Comparison of ENCODE assay signal across 18 cellular contexts in the genomic region with DNA sequence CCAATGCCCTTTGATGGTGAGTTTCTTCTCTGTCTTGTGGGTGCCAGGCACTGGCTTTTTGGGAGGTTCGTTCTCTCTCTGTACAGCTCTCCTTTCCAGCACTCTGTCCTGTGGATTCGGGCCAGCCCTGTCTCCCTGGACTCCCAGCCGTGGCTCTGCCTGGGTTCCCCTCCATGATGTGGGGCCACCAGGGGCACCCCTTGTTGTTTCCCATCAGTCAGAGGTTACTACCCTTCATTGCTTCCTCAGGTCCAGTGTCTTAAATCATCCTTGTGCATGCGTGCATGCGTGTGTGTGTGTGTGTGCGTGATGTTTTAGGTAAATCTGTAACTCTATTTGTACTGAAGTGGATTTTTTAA. TPM values are rescaled to one million over a fixed set of nuclear protein-coding genes. Genes with fewer than 3 reads are reported as not detected.
DNase-seq lines count a peak whose midpoint lies in the region; ATAC-seq and TF ChIP-seq lines count a peak whose summit lies in the region.
"Had no signal": no experiment of that assay in that cellular context is flagged by ENCODE, and none has a peak within 500 bp of the region (broad histone marks: within the 10 kb centered on the region; RNA-seq: fewer than 3 reads in every experiment).

No MANE protein-coding gene starts in this region.

- H3K27ac ChIP-seq in body of pancreas = no peak overlapping the region
- H3K27ac ChIP-seq in transverse colon = no peak overlapping the region
- H3K27ac ChIP-seq: A549, BLaER1, Peyer's patch had no signal

- TF ChIP-seq POLR2A in body of pancreas (IDR thresholded peaks at IDR 0.05) = no peak
- no peak for TF ChIP-seq POLR2A in transverse colon (IDR thresholded peaks at IDR 0.05)

- no peaks in the 10 kb centered on the region for H3K4me1 Mint-ChIP-seq in activated CD8-positive, alpha-beta T cell treated with anti-CD3 and anti-CD28 coated beads for 36 hours (ENCODE audit: low read depth)
- H3K4me1 Mint-ChIP-seq in activated CD8-positive, alpha-beta T cell treated with anti-CD3 and anti-CD28 coated beads, Interleukin-2, amount 10 ng/mL, durations not matched to agents 7 days and 5 days (ENCODE audit: low read depth) = peaks cover 7% of the 10 kb centered on the region
- H3K4me1 Mint-ChIP-seq in Calu3 (ENCODE audit: low read depth, unreplicated experiment) = peaks cover 11% of the 10 kb centered on the region
- peaks cover 16 to 22% of the 10 kb centered on the region in 2 donors for H3K4me1 Mint-ChIP-seq in natural killer cell treated with Interleukin-12 subunit alpha and Interleukin-12 subunit beta and Interleukin-15 and Interleukin-18, amount 100 ng/mL, for 72 hours (ENCODE audit: low read depth in 2 of 2)
- H3K4me1 Mint-ChIP-seq in MCF 10A (ENCODE audit: insufficient read depth, unreplicated experiment) = no peaks in the 10 kb centered on the region

- in situ Hi-C loops in transverse colon (cut with MboI; ENCODE audit: low pct_ligation_motif_present in 1 of 4, low pct_unique_long_range_greater_than_20kb in 1 of 4, low sequenced_read_pairs in 3 of 4) = loop anchor here (5.0 to 25.0 kb wide), 3 partner anchors 379 to 392 kb away; no protein-coding TSS in a partner anchor

- no peak for TF ChIP-seq EP300 in transverse colon (IDR thresholded peaks at IDR 0.05; ENCODE audit: low read depth)

- H3K27ac Mint-ChIP-seq in activated CD8-positive, alpha-beta T cell treated with anti-CD3 and anti-CD28 coated beads for 36 hours = peak overlapping the region; percentile 41
- H3K27ac Mint-ChIP-seq in activated CD8-positive, alpha-beta T cell treated with anti-CD3 and anti-CD28 coated beads, Interleukin-2, amount 10 ng/mL, durations not matched to agents 7 days and 5 days = no peak overlapping the region
- H3K27ac Mint-ChIP-seq in Calu3 (ENCODE audit: unreplicated experiment) (peak overlapping the region; percentile 1), MCF 10A (ENCODE audit: low read depth, unreplicated experiment) (no peak overlapping the region)
- H3K27ac Mint-ChIP-seq in natural killer cell treated with Interleukin-12 subunit alpha and Interleukin-12 subunit beta and Interleukin-15 and Interleukin-18, amount 100 ng/mL, for 72 hours = peak overlapping the region; percentile 68 to 78
- H3K27ac Mint-ChIP-seq: CD8-positive, alpha-beta T cell had no signal

- 65% methylated on average over 5 to 6 of the region's 6 CpGs for WGBS in body of pancreas, 2 donors
- WGBS in transverse colon (ENCODE audit: low coverage in 1 of 2), 2 donors = 93% methylated on average over 6 of the region's 6 CpGs; no CpG with 5 or more reads in 1 of the 2 donors

- ATAC-seq in activated CD8-positive, alpha-beta T cell treated with anti-CD3 and anti-CD28 coated beads for 36 hours = no peak
- no peak for ATAC-seq in activated CD8-positive, alpha-beta T cell treated with anti-CD3 and anti-CD28 coated beads, Interleukin-2, amount 10 ng/mL, durations not matched to agents 7 days and 5 days
- ATAC-seq in body of pancreas = peak; percentile 7
- no peak for ATAC-seq in natural killer cell treated with Interleukin-12 subunit alpha and Interleukin-12 subunit beta and Interleukin-15 and Interleukin-18, amount 100 ng/mL, for 72 hours
- ATAC-seq: A549; CD8-positive, alpha-beta T cell; HepG2 had no signal

- POLR2A ChIA-PET in activated CD8-positive, alpha-beta T cell treated with anti-CD3 and anti-CD28 coated beads for 36 hours (lab: Charles Lee) = no interaction called here
- POLR2A ChIA-PET in activated CD8-positive, alpha-beta T cell treated with anti-CD3 and anti-CD28 coated beads, Interleukin-2, amount 10 ng/mL, durations not matched to agents 7 days and 5 days (lab: Charles Lee) = no interaction called here
- POLR2A ChIA-PET in MCF 10A (lab: Yijun Ruan, JAX) = interaction anchor here (1.2 to 1.9 kb wide), 3 partner anchors 66 to 385 kb away, joined by 3 to 7 read pairs (median 3); no protein-coding TSS in a partner anchor

- no peaks in the 10 kb centered on the region for H3K9me3 ChIP-seq in body of pancreas
- H3K9me3 ChIP-seq in transverse colon = no peaks in the 10 kb centered on the region
- H3K9me3 ChIP-seq: A549, BLaER1, Peyer's patch had no signal

- H3K27me3 ChIP-seq in body of pancreas (no peaks in the 10 kb centered on the region), transverse colon (no peaks in the 10 kb centered on the region)
- H3K27me3 ChIP-seq: BLaER1, Peyer's patch had no signal

- DNase-seq in activated CD8-positive, alpha-beta T cell treated with anti-CD3 and anti-CD28 coated beads for 36 hours = no peak
- DNase-seq in activated CD8-positive, alpha-beta T cell treated with anti-CD3 and anti-CD28 coated beads, Interleukin-2, amount 10 ng/mL, durations not matched to agents 7 days and 5 days = no peak
- DNase-seq in Calu3 (no peak), body of pancreas (no peak), NCI-H345 treated with DMSO at 0.1 percent for 48 hours (lab: John Stamatoyannopoulos, UW; ENCODE audit: unreplicated experiment) (no peak), transverse colon (no peak), MCF 10A (ENCODE audit: unreplicated experiment) (no peak)
- DNase-seq in natural killer cell treated with Interleukin-12 subunit alpha and Interleukin-12 subunit beta and Interleukin-15 and Interleukin-18, amount 100 ng/mL, for 72 hours (ENCODE audit: low spot score) = no peak
- DNase-seq: CD8-positive, alpha-beta T cell; KBM-7; NCI-H1105 treated with DMSO at 0.1 percent for 48 hours; NCI-H1694; NCI-H2081 treated with DMSO at 0.1 percent for 48 hours; NK-92 treated with Interleukin-12 subunit alpha and Interleukin-12 subunit beta, amount 100 ng/mL, for 24 hours; Peyer's patch had no signal

- H3K36me3 ChIP-seq in body of pancreas (replicated peaks in 1 of 2; ENCODE audit: insufficient read depth in 1 of 2, low read depth in 2 of 2) (peaks cover 0 to 20% of the 10 kb centered on the region in 2 donors), transverse colon (peaks cover 0 to 43% (median 10%) of the 10 kb centered on the region in 4 donors)

- H3K4me3 Mint-ChIP-seq in activated CD8-positive, alpha-beta T cell treated with anti-CD3 and anti-CD28 coated beads for 36 hours = no peak overlapping the region
- H3K4me3 Mint-ChIP-seq in activated CD8-positive, alpha-beta T cell treated with anti-CD3 and anti-CD28 coated beads, Interleukin-2, amount 10 ng/mL, durations not matched to agents 7 days and 5 days = no peak overlapping the region
- H3K4me3 Mint-ChIP-seq in Calu3 (ENCODE audit: low read depth, unreplicated experiment) (no peak overlapping the region), MCF 10A (ENCODE audit: unreplicated experiment) (no peak overlapping the region)
- no peak overlapping the region for H3K4me3 Mint-ChIP-seq in natural killer cell treated with Interleukin-12 subunit alpha and Interleukin-12 subunit beta and Interleukin-15 and Interleukin-18, amount 100 ng/mL, for 72 hours
- H3K4me3 Mint-ChIP-seq: CD8-positive, alpha-beta T cell had no signal

- H3K9me3 Mint-ChIP-seq in activated CD8-positive, alpha-beta T cell treated with anti-CD3 and anti-CD28 coated beads for 36 hours = no peaks in the 10 kb centered on the region
- H3K9me3 Mint-ChIP-seq in activated CD8-positive, alpha-beta T cell treated with anti-CD3 and anti-CD28 coated beads, Interleukin-2, amount 10 ng/mL, durations not matched to agents 7 days and 5 days (ENCODE audit: insufficient read depth) = no peaks in the 10 kb centered on the region
- H3K9me3 Mint-ChIP-seq in Calu3 (ENCODE audit: low read depth, unreplicated experiment) (no peaks in the 10 kb centered on the region), MCF 10A (ENCODE audit: unreplicated experiment) (no peaks in the 10 kb centered on the region)
- no peaks in the 10 kb centered on the region for H3K9me3 Mint-ChIP-seq in natural killer cell treated with Interleukin-12 subunit alpha and Interleukin-12 subunit beta and Interleukin-15 and Interleukin-18, amount 100 ng/mL, for 72 hours
- H3K9me3 Mint-ChIP-seq: CD8-positive, alpha-beta T cell had no signal

- H3K27me3 Mint-ChIP-seq in activated CD8-positive, alpha-beta T cell treated with anti-CD3 and anti-CD28 coated beads for 36 hours = no peaks in the 10 kb centered on the region
- no peaks in the 10 kb centered on the region for H3K27me3 Mint-ChIP-seq in activated CD8-positive, alpha-beta T cell treated with anti-CD3 and anti-CD28 coated beads, Interleukin-2, amount 10 ng/mL, durations not matched to agents 7 days and 5 days (ENCODE audit: low read depth)
- no peaks in the 10 kb centered on the region for H3K27me3 Mint-ChIP-seq in Calu3 (ENCODE audit: unreplicated experiment)
- H3K27me3 Mint-ChIP-seq in natural killer cell treated with Interleukin-12 subunit alpha and Interleukin-12 subunit beta and Interleukin-15 and Interleukin-18, amount 100 ng/mL, for 72 hours = no peaks in the 10 kb centered on the region
- H3K27me3 Mint-ChIP-seq in MCF 10A (ENCODE audit: insufficient read depth, unreplicated experiment) = no peaks in the 10 kb centered on the region

- H3K4me1 ChIP-seq in body of pancreas (peaks cover 17% of the 10 kb centered on the region), transverse colon (no peaks in the 10 kb centered on the region)
- H3K4me1 ChIP-seq: A549, BLaER1, Peyer's patch had no signal

- CTCF ChIA-PET in activated CD8-positive, alpha-beta T cell treated with anti-CD3 and anti-CD28 coated beads for 36 hours (lab: Charles Lee) = interaction anchor here (0.9 to 5.1 kb wide), 9 partner anchors 12 to 428 kb away, joined by 3 to 49 read pairs (median 6); no protein-coding TSS in a partner anchor
- CTCF ChIA-PET in activated CD8-positive, alpha-beta T cell treated with anti-CD3 and anti-CD28 coated beads, Interleukin-2, amount 10 ng/mL, durations not matched to agents 7 days and 5 days (lab: Charles Lee) = interaction anchor here (0.8 to 3.6 kb wide), 9 partner anchors 8 to 390 kb away, joined by 3 to 29 read pairs (median 4); no protein-coding TSS in a partner anchor
- CTCF ChIA-PET in Calu3 (lab: Charles Lee) (interaction anchor here (0.6 to 1.0 kb wide), 2 partner anchors 27 to 390 kb away, joined by 4 to 5 read pairs; no protein-coding TSS in a partner anchor), MCF 10A (lab: Yijun Ruan, JAX) (interaction anchor here (0.6 to 5.2 kb wide), 8 partner anchors 8 to 390 kb away, joined by 3 to 58 read pairs (median 4); no protein-coding TSS in a partner anchor)

- BruUV-seq in Calu3 (replicated peaks; lab: Mats Ljungman, UMichigan) (no TSS peak), MCF 10A (replicated peaks; lab: Mats Ljungman, UMichigan) (no TSS peak)

- H3K36me3 Mint-ChIP-seq in activated CD8-positive, alpha-beta T cell treated with anti-CD3 and anti-CD28 coated beads for 36 hours (ENCODE audit: low read depth) = peaks cover 38% of the 10 kb centered on the region
- H3K36me3 Mint-ChIP-seq in activated CD8-positive, alpha-beta T cell treated with anti-CD3 and anti-CD28 coated beads, Interleukin-2, amount 10 ng/mL, durations not matched to agents 7 days and 5 days (ENCODE audit: low read depth) = peaks cover 41% of the 10 kb centered on the region
- H3K36me3 Mint-ChIP-seq in Calu3 (ENCODE audit: insufficient read depth, unreplicated experiment) (peaks cover 22% of the 10 kb centered on the region), MCF 10A (ENCODE audit: insufficient read depth, unreplicated experiment) (peaks cover 35% of the 10 kb centered on the region)
- H3K36me3 Mint-ChIP-seq in natural killer cell treated with Interleukin-12 subunit alpha and Interleukin-12 subunit beta and Interleukin-15 and Interleukin-18, amount 100 ng/mL, for 72 hours = peaks cover 11% of the 10 kb centered on the region

- intact Hi-C loops in activated CD8-positive, alpha-beta T cell treated with anti-CD3 and anti-CD28 coated beads for 36 hours (cut with micrococcal nuclease) = loop anchor here (10.0 kb wide), 1 partner anchor 389 kb away; no protein-coding TSS in a partner anchor
- intact Hi-C loops in Calu3 (cut with micrococcal nuclease; ENCODE audit: unreplicated experiment) = loop anchor here (2.0 kb wide), 1 partner anchor 389 kb away; no protein-coding TSS in a partner anchor
- intact Hi-C loops in body of pancreas (cut with DNase I) = no loop called here
- intact Hi-C loops in transverse colon (cut with DNase I; ENCODE audit: low total_unique reads) = loop anchor here (10.0 kb wide), 1 partner anchor 379 kb away; no protein-coding TSS in a partner anchor
- intact Hi-C loops in MCF 10A (cut with micrococcal nuclease) = loop anchor here (10.0 kb wide), 1 partner anchor 89 kb away; no protein-coding TSS in a partner anchor

- TF ChIP-seq CTCF in activated CD8-positive, alpha-beta T cell treated with anti-CD3 and anti-CD28 coated beads for 36 hours (IDR thresholded peaks at IDR 0.05) = no peak
- TF ChIP-seq CTCF in Calu3 (IDR thresholded peaks at IDR 0.05; ENCODE audit: unreplicated experiment) (no peak), body of pancreas (IDR thresholded peaks at IDR 0.05) (no peak), transverse colon (IDR thresholded peaks at IDR 0.05) (no peak), MCF 10A (IDR thresholded peaks at IDR 0.05; ENCODE audit: unreplicated experiment) (no peak)

- no peak overlapping the region for H3K4me3 ChIP-seq in body of pancreas
- no peak overlapping the region for H3K4me3 ChIP-seq in transverse colon
- H3K4me3 ChIP-seq: A549, BLaER1, Peyer's patch had no signal

RNA-seq across cellular contexts. Expression of a gene that starts 40.5 kb away (rescaled TPM):
- 10 to 100 TPM; 94.3 to 98.3 TPM for total RNA-seq in activated CD8-positive, alpha-beta T cell treated with anti-CD3 and anti-CD28 coated beads for 36 hours
- 10 to 100 TPM; 79.0 to 86.4 TPM for total RNA-seq in activated CD8-positive, alpha-beta T cell treated with anti-CD3 and anti-CD28 coated beads, Interleukin-2, amount 10 ng/mL, durations not matched to agents 7 days and 5 days
- total RNA-seq in Calu3 (2022) (156 and 167 TPM in 2 replicates), body of pancreas (10 to 100 TPM; 36.1 to 39.2 TPM), transverse colon (100 to 1,000 TPM in 2 of 4 donors, 10 to 100 TPM in 1, 1 to 10 TPM in 1; 2.8 to 104 (median 75.5) TPM), MCF 10A (2022) (122 and 156 TPM in 2 replicates)
- 100 to 1,000 TPM; 117 to 157 TPM for total RNA-seq in natural killer cell treated with Interleukin-12 subunit alpha and Interleukin-12 subunit beta and Interleukin-15 and Interleukin-18, amount 100 ng/mL, for 72 hours

RNA-seq across cellular contexts. Expression of a gene that starts 44.1 kb away (rescaled TPM):
- total RNA-seq in activated CD8-positive, alpha-beta T cell treated with anti-CD3 and anti-CD28 coated beads for 36 hours = 10 to 100 TPM; 10.0 to 10.1 TPM
- 10 to 100 TPM; 15.0 to 15.2 TPM for total RNA-seq in activated CD8-positive, alpha-beta T cell treated with anti-CD3 and anti-CD28 coated beads, Interleukin-2, amount 10 ng/mL, durations not matched to agents 7 days and 5 days
- total RNA-seq in Calu3 (2022) (42.9 and 48.7 TPM in 2 replicates), body of pancreas (10 to 100 TPM; 19.8 to 34.2 TPM), transverse colon (10 to 100 TPM; 15.7 to 41.3 (median 34.2) TPM), MCF 10A (2022) (25.3 and 28.8 TPM in 2 replicates)
- 10 to 100 TPM; 19.6 to 30.9 TPM for total RNA-seq in natural killer cell treated with Interleukin-12 subunit alpha and Interleukin-12 subunit beta and Interleukin-15 and Interleukin-18, amount 100 ng/mL, for 72 hours

RNA-seq across cellular contexts. Expression of a gene that starts 45.8 kb away (rescaled TPM):
- total RNA-seq in activated CD8-positive, alpha-beta T cell treated with anti-CD3 and anti-CD28 coated beads for 36 hours = 100 to 1,000 TPM; 151 to 163 TPM
- 10 to 100 TPM; 43.5 to 48.3 TPM for total RNA-seq in activated CD8-positive, alpha-beta T cell treated with anti-CD3 and anti-CD28 coated beads, Interleukin-2, amount 10 ng/mL, durations not matched to agents 7 days and 5 days
- total RNA-seq in Calu3 (2022) (14.2 and 15.0 TPM in 2 replicates), body of pancreas (1 to 10 TPM; 1.3 to 1.8 TPM), transverse colon (1 to 10 TPM; 2.4 to 6.4 (median 2.9) TPM), MCF 10A (2022) (0.65 and 0.83 TPM in 2 replicates)
- total RNA-seq in natural killer cell treated with Interleukin-12 subunit alpha and Interleukin-12 subunit beta and Interleukin-15 and Interleukin-18, amount 100 ng/mL, for 72 hours = 100 to 1,000 TPM; 199 to 246 TPM

Comparison
In these comparisons a context has a peak if more than half of its experiments do, and no peak if none do; other contexts are left out.
1. H3K27ac Mint-ChIP-seq: peak in activated CD8-positive, alpha-beta T cell treated with anti-CD3 and anti-CD28 coated beads for 36 hours (single experiment), Calu3 (single experiment) and natural killer cell treated with Interleukin-12 subunit alpha and Interleukin-12 subunit beta and Interleukin-15 and Interleukin-18, amount 100 ng/mL, for 72 hours (2 of 2); none in activated CD8-positive, alpha-beta T cell treated with anti-CD3 and anti-CD28 coated beads, Interleukin-2, amount 10 ng/mL, durations not matched to agents 7 days and 5 days (single experiment) and MCF 10A (single experiment).